Comparison of ENCODE assay signal across 24 cellular contexts in the genomic region with DNA sequence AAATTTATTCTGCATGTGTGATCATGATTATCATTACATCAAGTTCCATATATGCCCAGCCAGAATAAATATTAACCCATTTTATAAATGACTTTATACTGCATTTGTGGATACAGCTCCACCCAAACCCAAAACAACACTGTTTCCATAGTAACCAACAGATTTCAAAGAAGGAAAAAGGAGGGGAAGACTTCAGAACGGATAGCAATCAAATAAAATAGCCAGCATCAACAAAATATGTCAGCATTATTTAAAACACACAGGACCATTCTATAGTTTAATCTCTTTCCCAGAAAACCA.
DNase-seq lines count a peak whose midpoint lies in the region; ATAC-seq and TF ChIP-seq lines count a peak whose summit lies in the region.
"Had no signal": no experiment of that assay in that cellular context is flagged by ENCODE, and none has a peak within 500 bp of the region (broad histone marks: within the 10 kb centered on the region; RNA-seq: fewer than 3 reads in every experiment).

No MANE protein-coding gene starts in this region.

- H3K4me3 Mint-ChIP-seq in activated naive CD8-positive, alpha-beta T cell: no peak overlapping the region
- H3K4me3 Mint-ChIP-seq in activated naive CD8-positive, alpha-beta T cell treated with anti-CD3 and anti-CD28 coated beads for 36 hours: no peak overlapping the region
- H3K4me3 Mint-ChIP-seq in endothelial cell (ENCODE audit: unreplicated experiment): no peak overlapping the region
- peak overlapping the region in 7 of 10 donors; percentile 3 to 74 (median 50) for H3K4me3 Mint-ChIP-seq in naive thymus-derived CD4-positive, alpha-beta T cell
- H3K4me3 Mint-ChIP-seq: activated CD8-positive, alpha-beta T cell treated with anti-CD3 and anti-CD28 coated beads, Interleukin-2, amount 10 ng/mL, durations not matched to agents 7 days and 5 days; B cell; endodermal cell had no signal

- ATAC-seq in naive thymus-derived CD4-positive, alpha-beta T cell: no peak
- ATAC-seq in GM21528 (IDR thresholded peaks at IDR 0.05; ENCODE audit: low FRiP score, unreplicated experiment) (no peak), GM21423 (IDR thresholded peaks at IDR 0.05; ENCODE audit: unreplicated experiment) (no peak)
- ATAC-seq: activated CD8-positive, alpha-beta T cell treated with anti-CD3 and anti-CD28 coated beads, Interleukin-2, amount 10 ng/mL, durations not matched to agents 7 days and 5 days; GM12878 had no signal

- peak overlapping the region; percentile 88 for H3K27ac Mint-ChIP-seq in activated naive CD8-positive, alpha-beta T cell
- H3K27ac Mint-ChIP-seq in activated naive CD8-positive, alpha-beta T cell treated with anti-CD3 and anti-CD28 coated beads for 36 hours: no peak overlapping the region
- peak overlapping the region; percentile 4 for H3K27ac Mint-ChIP-seq in endothelial cell (ENCODE audit: unreplicated experiment)
- H3K27ac Mint-ChIP-seq in naive thymus-derived CD4-positive, alpha-beta T cell: peak overlapping the region in 8 of 9 donors; percentile 8 to 95 (median 84)
- H3K27ac Mint-ChIP-seq: activated CD8-positive, alpha-beta T cell treated with anti-CD3 and anti-CD28 coated beads, Interleukin-2, amount 10 ng/mL, durations not matched to agents 7 days and 5 days; B cell had no signal

- H3K4me1 ChIP-seq in HUES6 (ENCODE audit: control insufficient read depth, insufficient read depth, low read length): peaks cover 33% of the 10 kb centered on the region
- peaks cover 5 to 37% of the 10 kb centered on the region in 2 donors for H3K4me1 ChIP-seq in naive thymus-derived CD4-positive, alpha-beta T cell (ENCODE audit: control insufficient read depth in 2 of 2, insufficient read depth in 2 of 2, low read length in 2 of 2)
- H3K4me1 ChIP-seq: adrenal gland, breast epithelium, colonic mucosa, HAP-1 had no signal

- DNase-seq in activated naive CD8-positive, alpha-beta T cell treated with anti-CD3 and anti-CD28 coated beads for 36 hours: no peak
- no peak for DNase-seq in endothelial cell (ENCODE audit: low spot score)
- no peak for DNase-seq in naive thymus-derived CD4-positive, alpha-beta T cell
- no peak for DNase-seq in COR-L47 (lab: John Stamatoyannopoulos, UW)
- DNase-seq: activated CD8-positive, alpha-beta T cell treated with anti-CD3 and anti-CD28 coated beads, Interleukin-2, amount 10 ng/mL, durations not matched to agents 7 days and 5 days; activated gamma-delta T cell treated with Interleukin-2 at 50 U/mL for 16 hours; activated T-cell treated with anti-CD3 and anti-CD28 coated beads for 4 hours; adrenal gland; Calu3; colonic mucosa; endodermal cell; mesenchymal stem cell; NCI-H345; NCI-H82; SHP77; upper lobe of left lung had no signal

- peaks cover 32% of the 10 kb centered on the region for H3K36me3 Mint-ChIP-seq in activated naive CD8-positive, alpha-beta T cell
- peaks cover 66% of the 10 kb centered on the region for H3K36me3 Mint-ChIP-seq in activated naive CD8-positive, alpha-beta T cell treated with anti-CD3 and anti-CD28 coated beads for 36 hours
- H3K36me3 Mint-ChIP-seq in endothelial cell (ENCODE audit: low read depth, unreplicated experiment): no peaks in the 10 kb centered on the region
- H3K36me3 Mint-ChIP-seq in naive thymus-derived CD4-positive, alpha-beta T cell: peaks cover 19 to 77% (median 64%) of the 10 kb centered on the region in 5 donors

- no peak overlapping the region for H3K4me3 ChIP-seq in HUES6 (ENCODE audit: low read depth, low read length)
- H3K4me3 ChIP-seq in naive thymus-derived CD4-positive, alpha-beta T cell (ENCODE audit: low read length): no peak overlapping the region
- H3K4me3 ChIP-seq: adrenal gland, breast epithelium, colonic mucosa, GM12878, HAP-1, upper lobe of left lung had no signal

- H3K9me3 Mint-ChIP-seq in activated naive CD8-positive, alpha-beta T cell (ENCODE audit: low read depth): peaks cover 7% of the 10 kb centered on the region
- peaks cover 16% of the 10 kb centered on the region for H3K9me3 Mint-ChIP-seq in activated naive CD8-positive, alpha-beta T cell treated with anti-CD3 and anti-CD28 coated beads for 36 hours
- no peaks in the 10 kb centered on the region for H3K9me3 Mint-ChIP-seq in endothelial cell (ENCODE audit: unreplicated experiment)
- peaks cover 0 to 14% (median 5%) of the 10 kb centered on the region in 11 donors for H3K9me3 Mint-ChIP-seq in naive thymus-derived CD4-positive, alpha-beta T cell

- no peaks in the 10 kb centered on the region for H3K36me3 ChIP-seq in HUES6 (ENCODE audit: control insufficient read depth, insufficient read depth, low read length)
- peaks cover 0 to 29% (median 0%) of the 10 kb centered on the region in 3 experiments for H3K36me3 ChIP-seq in naive thymus-derived CD4-positive, alpha-beta T cell (ENCODE audit: control insufficient read depth in 2 of 3, insufficient read depth in 3 of 3, low read length in 3 of 3)
- H3K36me3 ChIP-seq: adrenal gland, breast epithelium, colonic mucosa, HAP-1, upper lobe of left lung had no signal

- H3K9ac ChIP-seq in HUES6 (ENCODE audit: low read length): no peak overlapping the region

- peaks cover 76% of the 10 kb centered on the region for H3K4me1 Mint-ChIP-seq in activated naive CD8-positive, alpha-beta T cell (ENCODE audit: low read depth)
- peaks cover 69% of the 10 kb centered on the region for H3K4me1 Mint-ChIP-seq in activated naive CD8-positive, alpha-beta T cell treated with anti-CD3 and anti-CD28 coated beads for 36 hours
- peaks cover 6% of the 10 kb centered on the region for H3K4me1 Mint-ChIP-seq in endothelial cell (ENCODE audit: unreplicated experiment)
- peaks cover 5 to 100% (median 82%) of the 10 kb centered on the region in 7 donors for H3K4me1 Mint-ChIP-seq in naive thymus-derived CD4-positive, alpha-beta T cell

- TF ChIP-seq CTCF in endothelial cell (IDR thresholded peaks at IDR 0.05; ENCODE audit: unreplicated experiment): no peak

- no peaks in the 10 kb centered on the region for H3K27me3 ChIP-seq in HUES6 (ENCODE audit: control insufficient read depth, insufficient read depth, low read length)
- H3K27me3 ChIP-seq in naive thymus-derived CD4-positive, alpha-beta T cell (ENCODE audit: control insufficient read depth in 2 of 2, insufficient read depth in 2 of 2, low read length in 2 of 2): no peaks in the 10 kb centered on the region
- H3K27me3 ChIP-seq: adrenal gland, breast epithelium, colonic mucosa, upper lobe of left lung had no signal

- intact Hi-C loops in naive thymus-derived CD4-positive, alpha-beta T cell (cut with micrococcal nuclease): loop anchor here in 1 of 2 donors (1.0 kb wide), 1 partner anchor 8 kb away; no protein-coding TSS in a partner anchor

- H3K9me3 ChIP-seq in HUES6 (ENCODE audit: control insufficient read depth, insufficient read depth, low read depth, low read length): peaks cover 14% of the 10 kb centered on the region
- no peaks in the 10 kb centered on the region for H3K9me3 ChIP-seq in naive thymus-derived CD4-positive, alpha-beta T cell (ENCODE audit: control insufficient read depth in 2 of 3, low read length in 3 of 3)
- H3K9me3 ChIP-seq: adrenal gland, breast epithelium, colonic mucosa, HAP-1 had no signal

- POLR2A ChIA-PET in naive thymus-derived CD4-positive, alpha-beta T cell (lab: Charles Lee): interaction anchor here (0.5 to 2.7 kb wide), 7 partner anchors 9 to 23 kb away, joined by 3 to 11 read pairs (median 3); no protein-coding TSS in a partner anchor

- CTCF ChIA-PET in naive thymus-derived CD4-positive, alpha-beta T cell (lab: Charles Lee): no interaction called here

- H3K27ac ChIP-seq in HUES6 (ENCODE audit: low read depth, low read length): 0 out of 2 replicates have a peak overlapping the region, but pooled peaks have one; percentile 27
- no peak overlapping the region for H3K27ac ChIP-seq in naive thymus-derived CD4-positive, alpha-beta T cell (ENCODE audit: low read depth, low read length)
- H3K27ac ChIP-seq: adrenal gland, breast epithelium, colonic mucosa, upper lobe of left lung had no signal

- H3K27me3 Mint-ChIP-seq in activated naive CD8-positive, alpha-beta T cell: no peaks in the 10 kb centered on the region
- H3K27me3 Mint-ChIP-seq in activated naive CD8-positive, alpha-beta T cell treated with anti-CD3 and anti-CD28 coated beads for 36 hours: no peaks in the 10 kb centered on the region
- H3K27me3 Mint-ChIP-seq in endothelial cell (ENCODE audit: unreplicated experiment): no peaks in the 10 kb centered on the region
- H3K27me3 Mint-ChIP-seq in naive thymus-derived CD4-positive, alpha-beta T cell: no peaks in the 10 kb centered on the region
- H3K27me3 Mint-ChIP-seq: B cell had no signal

Comparison
In these comparisons a context has a peak if more than half of its experiments do, and no peak if none do; other contexts are left out.
1. H3K4me3 Mint-ChIP-seq: peak in naive thymus-derived CD4-positive, alpha-beta T cell (7 of 10); none in activated naive CD8-positive, alpha-beta T cell (single experiment), activated naive CD8-positive, alpha-beta T cell treated with anti-CD3 and anti-CD28 coated beads for 36 hours (single experiment) and endothelial cell (single experiment).